17 cellular contexts compared by ENCODE assay signal in genomic region chr2:233076749-233077148, GRCh38. TPM values are rescaled to one million over a fixed set of nuclear protein-coding genes. Genes with fewer than 3 reads are reported as not detected.
DNase-seq lines count a peak whose midpoint lies in the region; TF ChIP-seq lines count a peak whose summit lies in the region.
"Had no signal": no experiment of that assay in that cellular context is flagged by ENCODE, and none has a peak within 500 bp of the region (broad histone marks: within the 10 kb centered on the region; RNA-seq: fewer than 3 reads in every experiment).

No MANE protein-coding gene starts in this region.

- H4K20me1 ChIP-seq in BLaER1, result peaks cover 44% of the 10 kb centered on the region
- H4K20me1 ChIP-seq in OCI-LY7 (ENCODE audit: insufficient read depth, low read length), result no peaks in the 10 kb centered on the region

- H3K4me1 Mint-ChIP-seq in immature natural killer cell (peaks cover 0 to 49% of the 10 kb centered on the region in 2 donors), CD14-positive monocyte (peaks cover 42% of the 10 kb centered on the region)
- peaks cover 44% of the 10 kb centered on the region for H3K4me1 Mint-ChIP-seq in activated naive CD4-positive, alpha-beta T cell treated with anti-CD3 and anti-CD28 coated beads, Interleukin-2, amount 10 ng/mL, durations not matched to agents 7 days and 5 days

- H3K4me2 ChIP-seq in BLaER1 (peak overlapping the region; percentile 89), OCI-LY7 (ENCODE audit: low read length) (peak overlapping the region; percentile 79)

- H3K4me3 Mint-ChIP-seq in immature natural killer cell (no peak overlapping the region), CD14-positive monocyte (no peak overlapping the region)
- H3K4me3 Mint-ChIP-seq in activated naive CD4-positive, alpha-beta T cell treated with anti-CD3 and anti-CD28 coated beads, Interleukin-2, amount 10 ng/mL, durations not matched to agents 7 days and 5 days, result no peak overlapping the region
- H3K4me3 Mint-ChIP-seq: activated CD8-positive, alpha-beta T cell treated with anti-CD3 and anti-CD28 coated beads for 36 hours had no signal

- intact Hi-C loops in OCI-LY7 (cut with micrococcal nuclease; ENCODE audit: unreplicated experiment) (loop anchor here (2.0 kb wide), 1 partner anchor 14 kb away; no protein-coding TSS in a partner anchor), tibial artery (cut with DNase I; ENCODE audit: low total_unique reads) (no loop called here), CD14-positive monocyte (cut with micrococcal nuclease) (loop anchor here in 1 of 2 donors (5.0 kb wide), 2 partner anchors 166 to 281 kb away; no protein-coding TSS in a partner anchor)

- H3K36me3 ChIP-seq in BLaER1 (peaks cover 62% of the 10 kb centered on the region), OCI-LY7 (ENCODE audit: insufficient read depth, low read length) (peaks cover 55% of the 10 kb centered on the region), tibial artery (no peaks in the 10 kb centered on the region)

- peaks cover 9 to 22% (median 21%) of the 10 kb centered on the region in 3 donors for H3K27me3 Mint-ChIP-seq in immature natural killer cell (ENCODE audit: low read depth in 3 of 3)
- H3K27me3 Mint-ChIP-seq in activated naive CD4-positive, alpha-beta T cell treated with anti-CD3 and anti-CD28 coated beads, Interleukin-2, amount 10 ng/mL, durations not matched to agents 7 days and 5 days, result no peaks in the 10 kb centered on the region
- no peaks in the 10 kb centered on the region for H3K27me3 Mint-ChIP-seq in CD14-positive monocyte (ENCODE audit: low read depth in 3 of 3)
- H3K27me3 Mint-ChIP-seq: activated CD8-positive, alpha-beta T cell treated with anti-CD3 and anti-CD28 coated beads for 36 hours had no signal

- H3K9me3 ChIP-seq in BLaER1 (peaks cover 3% of the 10 kb centered on the region; the same call in 1 of the 2 replicates), OCI-LY7 (ENCODE audit: low read length) (peaks cover 2% of the 10 kb centered on the region; the same call in 1 of the 2 replicates), tibial artery (peaks cover 0 to 8% (median 0%) of the 10 kb centered on the region in 3 donors)

- H3K9me3 Mint-ChIP-seq in immature natural killer cell (no peaks in the 10 kb centered on the region), CD14-positive monocyte (peaks cover 0 to 4% (median 2%) of the 10 kb centered on the region in 7 donors)
- H3K9me3 Mint-ChIP-seq in activated naive CD4-positive, alpha-beta T cell treated with anti-CD3 and anti-CD28 coated beads, Interleukin-2, amount 10 ng/mL, durations not matched to agents 7 days and 5 days, result peaks cover 3% of the 10 kb centered on the region

- DNase-seq in HL-60 (ENCODE audit: low read depth in 1 of 2, low spot score in 1 of 2) (peak in 1 of 2 experiments; percentile 35), OCI-LY7 (ENCODE audit: low spot score) (peak; percentile 75), immature natural killer cell (peak; percentile 77 to 79 (median 78)), tibial artery (no peak), CD14-positive monocyte (ENCODE audit: low spot score) (no peak), NCI-H1092 treated with DMSO at 0.1 percent for 48 hours (lab: John Stamatoyannopoulos, UW) (no peak)
- no peak for DNase-seq in activated naive CD4-positive, alpha-beta T cell treated with anti-CD3 and anti-CD28 coated beads, Interleukin-2, amount 10 ng/mL, durations not matched to agents 7 days and 5 days
- DNase-seq: activated CD8-positive, alpha-beta T cell treated with anti-CD3 and anti-CD28 coated beads for 36 hours; EL; glutamatergic neuron; left cardiac atrium; NCI-H748 treated with DMSO at 0.1 percent for 48 hours; SHP77 had no signal

- H3K9me2 ChIP-seq in OCI-LY7 (ENCODE audit: insufficient read depth, low read length), result no peaks in the 10 kb centered on the region

- no peak overlapping the region for H2AFZ ChIP-seq in OCI-LY7 (ENCODE audit: low read length)

- BruUV-seq in OCI-LY7 (replicated peaks; lab: Mats Ljungman, UMichigan), result no TSS peak

- H3K27me3 ChIP-seq in BLaER1 (no peaks in the 10 kb centered on the region), HL-60 (ENCODE audit: insufficient read depth, poor library complexity, severe bottlenecking) (no peaks in the 10 kb centered on the region), tibial artery (no peaks in the 10 kb centered on the region)
- H3K27me3 ChIP-seq: tibial nerve had no signal

- H3K4me1 ChIP-seq in BLaER1 (peaks cover 92% of the 10 kb centered on the region), OCI-LY7 (ENCODE audit: insufficient read depth, low read length, poor library complexity, severe bottlenecking) (peaks cover 96% of the 10 kb centered on the region), tibial artery (peaks cover 0 to 3% (median 0%) of the 10 kb centered on the region in 4 donors)

- peak overlapping the region; percentile 73; the same call in 1 of the 2 replicates for H3K27ac ChIP-seq in BLaER1
- peak overlapping the region; percentile 69 for H3K27ac ChIP-seq in HL-60 (replicated peaks)
- H3K27ac ChIP-seq in OCI-LY7 (ENCODE audit: low read depth, low read length, poor library complexity, severe bottlenecking), result peak overlapping the region; percentile 93
- no peak overlapping the region for H3K27ac ChIP-seq in tibial artery

- CTCF ChIA-PET in OCI-LY7 (lab: Charles Lee; ENCODE audit: unreplicated experiment), result interaction anchor here (0.8 to 1.7 kb wide), 4 partner anchors 8 to 24 kb away, joined by 3 to 6 read pairs (median 4); no protein-coding TSS in a partner anchor
- CTCF ChIA-PET in activated naive CD4-positive, alpha-beta T cell treated with anti-CD3 and anti-CD28 coated beads, Interleukin-2, amount 10 ng/mL, durations not matched to agents 7 days and 5 days (lab: Charles Lee), result interaction anchor here (1.6 to 4.3 kb wide), 2 partner anchors 16 to 23 kb away, joined by 9 to 16 read pairs; partner anchors contain the start of gene INPP5D

- peak overlapping the region; percentile 60 for H3K9ac ChIP-seq in BLaER1

- POLR2A ChIA-PET in OCI-LY7 (lab: Charles Lee), result interaction anchor here (1.1 to 4.4 kb wide), 4 partner anchors 7 to 147 kb away, joined by 5 to 45 read pairs (median 6); no protein-coding TSS in a partner anchor

- peaks cover 59% of the 10 kb centered on the region for H3K79me2 ChIP-seq in OCI-LY7 (ENCODE audit: insufficient read depth, low read depth, low read length)

- H3K27ac Mint-ChIP-seq in immature natural killer cell, result no peak overlapping the region
- H3K27ac Mint-ChIP-seq in activated naive CD4-positive, alpha-beta T cell treated with anti-CD3 and anti-CD28 coated beads, Interleukin-2, amount 10 ng/mL, durations not matched to agents 7 days and 5 days, result no peak overlapping the region
- H3K27ac Mint-ChIP-seq in CD14-positive monocyte, result peak overlapping the region in 2 of 7 donors; percentile 66 to 79
- H3K27ac Mint-ChIP-seq: activated CD8-positive, alpha-beta T cell treated with anti-CD3 and anti-CD28 coated beads for 36 hours had no signal

- H3K4me3 ChIP-seq in BLaER1, result no peak overlapping the region
- H3K4me3 ChIP-seq in HL-60 (replicated peaks; ENCODE audit: insufficient read depth, low read length), result no peak overlapping the region
- peak overlapping the region; percentile 56 for H3K4me3 ChIP-seq in OCI-LY7 (ENCODE audit: low read depth, low read length, poor library complexity, severe bottlenecking)
- no peak overlapping the region for H3K4me3 ChIP-seq in tibial artery
- H3K4me3 ChIP-seq: tibial nerve had no signal

- TF ChIP-seq CTCF in HL-60 (IDR thresholded peaks at IDR 0.05; ENCODE audit: insufficient read depth, low read length) (no peak), OCI-LY7 (conservative IDR thresholded peaks at IDR 0.05; ENCODE audit: low read length) (no peak), tibial artery (IDR thresholded peaks at IDR 0.05) (no peak), CD14-positive monocyte (IDR thresholded peaks at IDR 0.05) (no peak)

- H3K36me3 Mint-ChIP-seq in immature natural killer cell (peaks cover 21 to 32% (median 25%) of the 10 kb centered on the region in 3 donors), CD14-positive monocyte (peaks cover 52 to 55% of the 10 kb centered on the region in 2 donors)
- peaks cover 37% of the 10 kb centered on the region for H3K36me3 Mint-ChIP-seq in activated naive CD4-positive, alpha-beta T cell treated with anti-CD3 and anti-CD28 coated beads, Interleukin-2, amount 10 ng/mL, durations not matched to agents 7 days and 5 days

RNA-seq across cellular contexts. Expression of gene INPP5D, which starts 16.6 kb away (rescaled TPM):
- 68.3 and 79.5 TPM in 2 replicates for total RNA-seq in OCI-LY7 (2014; rRNA removed; shearing (Covaris generic))
- total RNA-seq in OCI-LY7 (2022), result 92.6 and 109 TPM in 2 replicates
- polyA plus RNA-seq in immature natural killer cell (100 to 1,000 TPM in 1 of 3 donors, 10 to 100 TPM in 2; 54.8 to 307 (median 73.5) TPM), CD14-positive monocyte (10 to 100 TPM; 30.6 to 54.8 TPM)

RNA-seq across cellular contexts. Expression of gene NEU2, which starts 44.3 kb away (rescaled TPM):
- not detected in 2 replicates for total RNA-seq in OCI-LY7 (2014; rRNA removed; shearing (Covaris generic))
- total RNA-seq in OCI-LY7 (2022), result not detected in 2 replicates
- polyA plus RNA-seq in immature natural killer cell (not detected), CD14-positive monocyte (not detected)
- total RNA-seq: activated CD8-positive, alpha-beta T cell treated with anti-CD3 and anti-CD28 coated beads for 36 hours; bronchial epithelial cell; left cardiac atrium; pulmonary artery endothelial cell; tibial nerve had no signal

Comparison
In these comparisons a context has a peak if more than half of its experiments do, and no peak if none do; other contexts are left out.
1. H3K27ac ChIP-seq: peak in BLaER1 (single experiment), HL-60 (single experiment) and OCI-LY7 (single experiment); none in tibial artery (0 of 2).
2. DNase-seq: peak in OCI-LY7 (single experiment) and immature natural killer cell (3 of 3); none in activated naive CD4-positive, alpha-beta T cell treated with anti-CD3 and anti-CD28 coated beads, Interleukin-2, amount 10 ng/mL, durations not matched to agents 7 days and 5 days (single experiment), tibial artery (0 of 2), CD14-positive monocyte (single experiment) and NCI-H1092 treated with DMSO at 0.1 percent for 48 hours (single experiment).